10 cellular contexts compared by ENCODE assay signal in the genomic region with DNA sequence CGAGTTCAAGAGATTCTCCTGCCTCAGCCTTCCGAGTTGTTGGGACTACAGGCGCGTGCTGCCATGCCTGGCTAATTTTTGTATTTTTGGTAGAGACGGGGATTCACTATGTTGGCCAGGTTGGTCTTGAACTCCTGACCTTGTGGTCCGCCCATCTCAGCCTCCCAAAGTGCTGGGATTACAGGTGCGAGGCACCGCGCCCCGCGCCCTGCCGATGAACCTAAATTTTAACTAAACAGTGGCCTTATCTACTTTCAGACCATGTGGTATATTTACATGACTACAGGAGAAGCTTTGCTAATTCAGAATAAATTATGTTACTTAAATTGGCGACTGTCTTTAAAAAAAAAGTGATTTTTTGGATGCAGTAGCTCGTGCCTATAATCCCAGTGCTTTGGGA. TPM values are rescaled to one million over a fixed set of nuclear protein-coding genes. Genes with fewer than 3 reads are reported as not detected.
"Had no signal": no experiment of that assay in that cellular context is flagged by ENCODE, and none has a peak within 500 bp of the region (broad histone marks: within the 10 kb centered on the region; RNA-seq: fewer than 3 reads in every experiment).

No MANE protein-coding gene starts in this region.

- DNase-seq: GM23248, GOT3, H7, HFFc6, KBM-7 had no signal

- H3K9me3 Mint-ChIP-seq: HFFc6, IgD-negative memory B cell had no signal

- H3K27me3 Mint-ChIP-seq: IgD-negative memory B cell had no signal

- H3K4me1 ChIP-seq: HAP-1 had no signal

- H3K4me3 ChIP-seq: GM23248, HAP-1 had no signal

- H3K27ac ChIP-seq: GM23248, HL-60 had no signal

- ATAC-seq: HCT116, HepG2 had no signal

- H3K36me3 Mint-ChIP-seq: IgD-negative memory B cell had no signal

- H3K27ac Mint-ChIP-seq: HFFc6, IgD-negative memory B cell had no signal

- H3K9me3 ChIP-seq: HAP-1 had no signal

- H3K4me3 Mint-ChIP-seq: HFFc6, IgD-negative memory B cell had no signal

RNA-seq across cellular contexts. Expression of a gene that starts 55.6 kb away (rescaled TPM):
- polyA plus RNA-seq: IgD-negative memory B cell had no signal
